30 cellular contexts compared by ENCODE assay signal in genomic region chr7:1444925-1445322, GRCh38.
"Had no signal": no experiment of that assay in that cellular context is flagged by ENCODE, and none has a peak within 500 bp of the region (broad histone marks: within the 10 kb centered on the region; RNA-seq: fewer than 3 reads in every experiment).

No MANE protein-coding gene starts in this region.

- H3K27ac ChIP-seq: body of pancreas, brain microvascular endothelial cell, breast epithelium, VCaP had no signal

- H3K27me3 ChIP-seq: body of pancreas, brain microvascular endothelial cell, breast epithelium had no signal

- H3K36me3 ChIP-seq: breast epithelium had no signal

- H3K9me3 ChIP-seq: body of pancreas, breast epithelium had no signal

- DNase-seq: activated B cell treated with CpG ODN at 0.5 μM for 24 hours; activated CD4-positive, alpha-beta memory T cell treated with anti-CD3 and anti-CD28 coated beads for 36 hours; activated CD4-positive, alpha-beta T cell treated with anti-CD3 and anti-CD28 coated beads for 4 hours; activated CD4-positive, alpha-beta T cell treated with anti-CD3 and anti-CD28 coated beads, Interleukin-2, amount 10 ng/mL, durations not matched to agents 24 days and 14 days; activated CD4-positive, alpha-beta T cell treated with anti-CD3 and anti-CD28 coated beads, Interleukin-2, amount 50 U/mL, for 1 hour; activated CD4-positive, alpha-beta T cell treated with anti-CD3 and anti-CD28 coated beads, Interleukin-2, amount 50 U/mL, for 4 hours; activated CD4-positive, CD25-positive, alpha-beta regulatory T cell treated with anti-CD3 and anti-CD28 coated beads, Interleukin-2, amount 50 U/mL, for 72 hours; activated CD8-positive, alpha-beta memory T cell treated with anti-CD3 and anti-CD28 coated beads, Interleukin-2, amount 50 U/mL, for 4 hours; activated CD8-positive, alpha-beta T cell treated with anti-CD3 and anti-CD28 coated beads for 36 hours; activated effector memory CD4-positive, alpha-beta T cell treated with anti-CD3 and anti-CD28 coated beads, Interleukin-2, amount 50 U/mL, for 16 hours; activated gamma-delta T cell treated with Interleukin-2 at 50 U/mL for 16 hours; activated naive CD4-positive, alpha-beta T cell; activated naive CD4-positive, alpha-beta T cell treated with anti-CD3 and anti-CD28 coated beads for 36 hours; activated naive CD4-positive, alpha-beta T cell treated with anti-CD3 and anti-CD28 coated beads, Interleukin-2, amount 50 U/mL, for 16 hours; activated naive CD8-positive, alpha-beta T cell treated with anti-CD3 and anti-CD28 coated beads for 36 hours; activated T-cell treated with anti-CD3 and anti-CD28 coated beads for 4 hours; activated T-cell treated with anti-CD3 and anti-CD28 coated beads, Interleukin-2, amount 50 U/mL, for 1 hour; activated T-cell treated with anti-CD3 and anti-CD28 coated beads, Interleukin-2, amount 50 U/mL, for 4 hours; activated T-cell treated with anti-CD3 and anti-CD28 coated beads, Interleukin-2, amount 50 U/mL, for 72 hours; aorta; body of pancreas; brain microvascular endothelial cell; central memory CD4-positive, alpha-beta T cell; T-helper 1 cell; T-helper 2 cell; T-helper 9 cell had no signal

- ATAC-seq: activated CD8-positive, alpha-beta T cell treated with anti-CD3 and anti-CD28 coated beads for 36 hours; activated naive CD4-positive, alpha-beta T cell treated with anti-CD3 and anti-CD28 coated beads, Interleukin-2, amount 50 U/mL, for 72 hours; activated T-cell treated with anti-CD3 and anti-CD28 coated beads, Interleukin-2, amount 50 U/mL, for 4 hours; activated T-cell treated with anti-CD3 and anti-CD28 coated beads, Interleukin-2, amount 50 U/mL, for 72 hours; activated T-helper 17 cell treated with anti-CD3 and anti-CD28 coated beads, Interleukin-2, amount 50 U/mL, for 72 hours; body of pancreas had no signal

- H3K4me1 ChIP-seq: breast epithelium had no signal

- H3K4me3 ChIP-seq: body of pancreas, breast epithelium had no signal
